Comparison of ENCODE assay signal across 7 cellular contexts in genomic region chr9:134136117-134136996, GRCh38. TPM values are rescaled to one million over a fixed set of nuclear protein-coding genes. Genes with fewer than 3 reads are reported as not detected.
DNase-seq lines count a peak whose midpoint lies in the region; ATAC-seq and TF ChIP-seq lines count a peak whose summit lies in the region.

No MANE protein-coding gene starts in this region.

- DNase-seq in GM23338 (ENCODE audit: low spot score) (peak; percentile 51), NT2/D1 (ENCODE audit: low read depth, low spot score) (no peak), MCF 10A (ENCODE audit: unreplicated experiment) (no peak), left lung (no peak)
- peak; percentile 22 to 26 for DNase-seq in stimulated activated naive CD8-positive, alpha-beta T cell treated with anti-CD3 and anti-CD28 coated beads, Interleukin-15, amount 100 ng/mL, for 72 hours

- peak overlapping the region; percentile 93 for H3K4me3 Mint-ChIP-seq in GM23338
- peak overlapping the region; percentile 77 for H3K4me3 Mint-ChIP-seq in MCF 10A (ENCODE audit: unreplicated experiment)
- H3K4me3 Mint-ChIP-seq in stimulated activated naive CD8-positive, alpha-beta T cell treated with anti-CD3 and anti-CD28 coated beads, Interleukin-15, amount 100 ng/mL, for 72 hours: peak overlapping the region; percentile 96 to 97

- intact Hi-C loops in MCF 10A (cut with micrococcal nuclease) (no loop called here), left lung (cut with DNase I) (no loop called here)

- H3K27me3 Mint-ChIP-seq in GM23338 (ENCODE audit: insufficient read depth, low read depth, poor library complexity) (peaks cover 9% of the 10 kb centered on the region), MCF 10A (ENCODE audit: insufficient read depth, unreplicated experiment) (no peaks in the 10 kb centered on the region)
- no peaks in the 10 kb centered on the region for H3K27me3 Mint-ChIP-seq in stimulated activated naive CD8-positive, alpha-beta T cell treated with anti-CD3 and anti-CD28 coated beads, Interleukin-15, amount 100 ng/mL, for 72 hours

- no peaks in the 10 kb centered on the region for H3K9me3 Mint-ChIP-seq in GM23338
- H3K9me3 Mint-ChIP-seq in MCF 10A (ENCODE audit: unreplicated experiment): no peaks in the 10 kb centered on the region
- no peaks in the 10 kb centered on the region for H3K9me3 Mint-ChIP-seq in stimulated activated naive CD8-positive, alpha-beta T cell treated with anti-CD3 and anti-CD28 coated beads, Interleukin-15, amount 100 ng/mL, for 72 hours

- H3K4me1 ChIP-seq in GM23338 (ENCODE audit: insufficient read depth) (peaks cover 26% of the 10 kb centered on the region), NT2/D1 (ENCODE audit: insufficient read depth, insufficient read length) (peaks cover 29% of the 10 kb centered on the region), left lung (peaks cover 28 to 47% of the 10 kb centered on the region in 2 donors)

- H3K4me2 ChIP-seq in GM23338: peak overlapping the region; percentile 97

- no peaks in the 10 kb centered on the region for H3K9me2 ChIP-seq in GM23338 (ENCODE audit: insufficient read depth)

- H3K36me3 ChIP-seq in GM23338 (ENCODE audit: insufficient read depth): peaks cover 12% of the 10 kb centered on the region; the same call in 1 of the 2 replicates
- peaks cover 41% of the 10 kb centered on the region for H3K36me3 ChIP-seq in NT2/D1 (ENCODE audit: insufficient read depth, insufficient read length, low read length)
- peaks cover 0 to 23% of the 10 kb centered on the region in 2 donors for H3K36me3 ChIP-seq in left lung

- no peak overlapping the region; the same call in 1 of the 2 replicates for H3K27ac ChIP-seq in GM23338 (ENCODE audit: low read depth)
- no peak overlapping the region for H3K27ac ChIP-seq in left lung

- H2AFZ ChIP-seq in GM23338: no peak overlapping the region

- H3K79me2 ChIP-seq in GM23338 (replicated peaks; ENCODE audit: insufficient read depth): peaks cover 42% of the 10 kb centered on the region

- H3F3A ChIP-seq in GM23338 (replicated peaks; ENCODE audit: low read depth): no peaks in the 10 kb centered on the region

- H3K4me3 ChIP-seq in GM12875 (ENCODE audit: low read depth, low read length): peak overlapping the region; percentile 90
- H3K4me3 ChIP-seq in GM23338: peak overlapping the region; percentile 94
- peak overlapping the region; percentile 95 for H3K4me3 ChIP-seq in NT2/D1 (ENCODE audit: insufficient read length, low read depth)
- peak overlapping the region; percentile 79 to 82 for H3K4me3 ChIP-seq in left lung

- BruUV-seq in MCF 10A (replicated peaks; lab: Mats Ljungman, UMichigan): no TSS peak

- H4K20me1 ChIP-seq in GM23338 (replicated peaks; ENCODE audit: insufficient read depth): peaks cover 24% of the 10 kb centered on the region

- H3K27ac Mint-ChIP-seq in GM23338 (peak overlapping the region; percentile 92), MCF 10A (ENCODE audit: low read depth, unreplicated experiment) (peak overlapping the region; percentile 47)
- H3K27ac Mint-ChIP-seq in stimulated activated naive CD8-positive, alpha-beta T cell treated with anti-CD3 and anti-CD28 coated beads, Interleukin-15, amount 100 ng/mL, for 72 hours: peak overlapping the region; percentile 89 to 97

- H3K9ac ChIP-seq in NT2/D1 (ENCODE audit: insufficient read length, low read depth): peak overlapping the region; percentile 99

- no peak for TF ChIP-seq CTCF in GM12875 (IDR thresholded peaks at IDR 0.05; ENCODE audit: borderline replicate concordance, insufficient read depth, low read depth, low read length)
- no peak for TF ChIP-seq CTCF in GM23338 (conservative IDR thresholded peaks at IDR 0.05; ENCODE audit: low read depth in 2 of 2)
- no peak for TF ChIP-seq CTCF in MCF 10A (IDR thresholded peaks at IDR 0.05; ENCODE audit: unreplicated experiment)
- TF ChIP-seq CTCF in left lung (IDR thresholded peaks at IDR 0.05): no peak

- POLR2A ChIA-PET in MCF 10A (lab: Yijun Ruan, JAX): interaction anchor here (0.6 to 2.9 kb wide), 12 partner anchors 8 to 788 kb away, joined by 3 to 23 read pairs (median 4); partner anchors contain the start of genes MED22, RNU6ATAC and RPL7A

- H3K36me3 Mint-ChIP-seq in GM23338 (ENCODE audit: low read depth): peaks cover 29% of the 10 kb centered on the region
- peaks cover 27% of the 10 kb centered on the region for H3K36me3 Mint-ChIP-seq in MCF 10A (ENCODE audit: insufficient read depth, unreplicated experiment)

- H3K4me1 Mint-ChIP-seq in GM23338 (peaks cover 36% of the 10 kb centered on the region), MCF 10A (ENCODE audit: insufficient read depth, unreplicated experiment) (peaks cover 25% of the 10 kb centered on the region)
- H3K4me1 Mint-ChIP-seq in stimulated activated naive CD8-positive, alpha-beta T cell treated with anti-CD3 and anti-CD28 coated beads, Interleukin-15, amount 100 ng/mL, for 72 hours: peaks cover 57% of the 10 kb centered on the region

- no peaks in the 10 kb centered on the region for H3K9me3 ChIP-seq in NT2/D1 (ENCODE audit: insufficient read depth, low read length)
- no peaks in the 10 kb centered on the region for H3K9me3 ChIP-seq in left lung

- H3K27me3 ChIP-seq in GM23338 (ENCODE audit: insufficient read depth) (no peaks in the 10 kb centered on the region), NT2/D1 (ENCODE audit: insufficient read depth, insufficient read length) (no peaks in the 10 kb centered on the region), left lung (no peaks in the 10 kb centered on the region)

- CTCF ChIA-PET in MCF 10A (lab: Yijun Ruan, JAX): interaction anchor here (0.6 to 0.7 kb wide), 2 partner anchors 223 to 306 kb away, joined by 3 read pairs; no protein-coding TSS in a partner anchor

- ATAC-seq in GM23338 (peak; percentile 16), left lung (no peak), HG02763 (IDR thresholded peaks at IDR 0.05; ENCODE audit: unreplicated experiment) (no peak)
- ATAC-seq in stimulated activated naive CD8-positive, alpha-beta T cell treated with anti-CD3 and anti-CD28 coated beads, Interleukin-15, amount 100 ng/mL, for 72 hours: peak; percentile 32

TF ChIP-seq in GM23338, 12 proteins besides CTCF, POLR2A, EP300 and RAD21 (continues in another document):
- TF ChIP-seq ZNF331 (CRISPR knock-in tag; IDR thresholded peaks at IDR 0.05; ENCODE audit: low read depth) (no peak), ETS1 (IDR thresholded peaks at IDR 0.05) (no peak), JUNB (IDR thresholded peaks at IDR 0.05; ENCODE audit: unreplicated experiment) (no peak), EZH2 (IDR thresholded peaks at IDR 0.05; ENCODE audit: low read depth, unreplicated experiment) (no peak)

RNA-seq across cellular contexts. Expression of gene WDR5, which starts 0.5 kb away (rescaled TPM):
- total RNA-seq in GM23338 (2014; rRNA removed; shearing (Covaris generic)): 47.7 and 56.6 TPM in 2 replicates
- 37.0 and 38.1 TPM in 2 replicates for polyA plus RNA-seq in GM23338 (2016; fragmentation: Nextera tagmentation; extraction: Ambion mirVana)
- total RNA-seq in MCF 10A (2022) (36.5 and 43.8 TPM in 2 replicates), left lung (10 to 100 TPM; 23.7 to 32.2 TPM)

RNA-seq across cellular contexts. Expression of gene RNU6ATAC, which starts 28.0 kb away (rescaled TPM):
- total RNA-seq in GM23338 (2014; rRNA removed; shearing (Covaris generic)): not detected in 2 replicates
- polyA plus RNA-seq in GM23338 (2016; fragmentation: Nextera tagmentation; extraction: Ambion mirVana): not detected in 2 replicates
- total RNA-seq in MCF 10A (2022) (21.0 and 53.3 TPM in 2 replicates), left lung (100 to 1,000 TPM; 105 to 106 TPM)

Comparison
In these comparisons a context has a peak if more than half of its experiments do, and no peak if none do; other contexts are left out.
1. ATAC-seq: peak in GM23338 (single experiment) and stimulated activated naive CD8-positive, alpha-beta T cell treated with anti-CD3 and anti-CD28 coated beads, Interleukin-15, amount 100 ng/mL, for 72 hours (single experiment); none in left lung (single experiment) and HG02763 (single experiment).
2. DNase-seq: peak in GM23338 (single experiment) and stimulated activated naive CD8-positive, alpha-beta T cell treated with anti-CD3 and anti-CD28 coated beads, Interleukin-15, amount 100 ng/mL, for 72 hours (2 of 2); none in NT2/D1 (single experiment), MCF 10A (single experiment) and left lung (0 of 2).
3. RNA of gene RNU6ATAC, which starts 28.0 kb away (total RNA-seq): 105 to 106 TPM in left lung and 21.0 to 53.3 TPM in MCF 10A; not detected in GM23338; every median in the first group is over 10 times any median in the second.
4. Peak in every context shown above with its lines, with median percentiles within 50 percentile points of each other: H3K4me3 ChIP-seq, H3K27ac Mint-ChIP-seq and H3K4me3 Mint-ChIP-seq.